11 cellular contexts compared by ENCODE assay signal in genomic region chr3:24128195-24129005, GRCh38.
DNase-seq lines count a peak whose midpoint lies in the region; FAIRE-seq and TF ChIP-seq lines count a peak whose summit lies in the region.
"Had no signal": no experiment of that assay in that cellular context is flagged by ENCODE, and none has a peak within 500 bp of the region (broad histone marks: within the 10 kb centered on the region; RNA-seq: fewer than 3 reads in every experiment).

No MANE protein-coding gene starts in this region.

- H2AFZ ChIP-seq in fibroblast of lung (ENCODE audit: low read length), result no peak overlapping the region

- H3K27ac ChIP-seq in fibroblast of lung (ENCODE audit: insufficient read depth, low read length), result no peak overlapping the region
- no peak overlapping the region for H3K27ac ChIP-seq in small intestine (ENCODE audit: low read depth in 1 of 2, low read length in 1 of 2)
- H3K27ac ChIP-seq: colonic mucosa had no signal

- H3K27me3 ChIP-seq in fibroblast of lung (ENCODE audit: control insufficient read depth, insufficient read depth, low read length) (no peaks in the 10 kb centered on the region), small intestine (ENCODE audit: control insufficient read depth in 2 of 2, insufficient read depth in 2 of 2, low read length in 2 of 2) (no peaks in the 10 kb centered on the region)
- H3K27me3 ChIP-seq: colonic mucosa had no signal

- WGBS in small intestine, 3 donors, result 64 to 67% (median 64%) methylated on average over 4 of the region's 4 CpGs

- H3K4me3 Mint-ChIP-seq in activated naive CD4-positive, alpha-beta T cell treated with anti-CD3 and anti-CD28 coated beads for 36 hours, result no peak overlapping the region

- H3K4me3 ChIP-seq in fibroblast of lung (replicated peaks in 1 of 4; ENCODE audit: control extremely low read depth in 1 of 4, insufficient read depth in 1 of 4, low read depth in 3 of 4, low read length in 4 of 4) (no peak overlapping the region), small intestine (ENCODE audit: low read depth in 1 of 2, low read length in 2 of 2) (no peak overlapping the region)
- H3K4me3 ChIP-seq: colonic mucosa had no signal

- no peaks in the 10 kb centered on the region for H3K79me2 ChIP-seq in fibroblast of lung (ENCODE audit: control insufficient read depth, insufficient read depth, low read length)

- no peaks in the 10 kb centered on the region for H3K27me3 Mint-ChIP-seq in activated naive CD4-positive, alpha-beta T cell treated with anti-CD3 and anti-CD28 coated beads for 36 hours (ENCODE audit: low read depth)

- CTCF ChIA-PET in activated naive CD4-positive, alpha-beta T cell treated with anti-CD3 and anti-CD28 coated beads for 36 hours (lab: Charles Lee), result interaction anchor here (1.7 kb wide), 1 partner anchor 58 kb away, joined by 4 read pairs; no protein-coding TSS in a partner anchor

- intact Hi-C loops in activated naive CD4-positive, alpha-beta T cell treated with anti-CD3 and anti-CD28 coated beads for 36 hours (cut with micrococcal nuclease), result no loop called here

- H3K36me3 ChIP-seq in fibroblast of lung (ENCODE audit: control insufficient read depth, insufficient read depth, low read length), result no peaks in the 10 kb centered on the region
- H3K36me3 ChIP-seq in small intestine (ENCODE audit: control insufficient read depth in 2 of 2, insufficient read depth in 2 of 2, low read length in 2 of 2), result peaks cover 2 to 3% of the 10 kb centered on the region in 2 donors
- H3K36me3 ChIP-seq: colonic mucosa had no signal

- peaks cover 13% of the 10 kb centered on the region for H3K4me1 ChIP-seq in fibroblast of lung (ENCODE audit: control insufficient read depth, extremely low read depth, insufficient read depth, low read length)
- no peaks in the 10 kb centered on the region for H3K4me1 ChIP-seq in small intestine (ENCODE audit: control insufficient read depth in 2 of 2, insufficient read depth in 1 of 2, low read depth in 1 of 2, low read length in 1 of 2)
- H3K4me1 ChIP-seq: colonic mucosa had no signal

- H3K9me3 ChIP-seq in fibroblast of lung (ENCODE audit: control insufficient read depth, insufficient read depth, low read depth, low read length) (no peaks in the 10 kb centered on the region), small intestine (ENCODE audit: control insufficient read depth, low read depth) (no peaks in the 10 kb centered on the region)
- H3K9me3 ChIP-seq: colonic mucosa had no signal

- no peaks in the 10 kb centered on the region for H3K4me1 Mint-ChIP-seq in activated naive CD4-positive, alpha-beta T cell treated with anti-CD3 and anti-CD28 coated beads for 36 hours (ENCODE audit: low read depth)

- no peaks in the 10 kb centered on the region for H3K36me3 Mint-ChIP-seq in activated naive CD4-positive, alpha-beta T cell treated with anti-CD3 and anti-CD28 coated beads for 36 hours (ENCODE audit: low read depth)

- no peaks in the 10 kb centered on the region for H3K9me3 Mint-ChIP-seq in activated naive CD4-positive, alpha-beta T cell treated with anti-CD3 and anti-CD28 coated beads for 36 hours

- no peaks in the 10 kb centered on the region for H4K20me1 ChIP-seq in fibroblast of lung (ENCODE audit: control insufficient read depth, extremely low read depth, insufficient read depth, low read length)

- H3K27ac Mint-ChIP-seq in activated naive CD4-positive, alpha-beta T cell treated with anti-CD3 and anti-CD28 coated beads for 36 hours, result no peak overlapping the region

- DNase-seq in H4 (ENCODE audit: low spot score), result peak; percentile 13
- DNase-seq in NCI-H748 treated with DMSO at 0.1 percent for 48 hours (lab: John Stamatoyannopoulos, UW), result peak; percentile 16
- peak; percentile 54 to 93 for DNase-seq in fibroblast of lung (ENCODE audit: low read depth in 2 of 2)
- DNase-seq in small intestine, result peak; percentile 35
- DNase-seq in globus pallidus (ENCODE audit: low spot score), result no peak
- DNase-seq in activated naive CD4-positive, alpha-beta T cell treated with anti-CD3 and anti-CD28 coated beads for 36 hours, result no peak
- DNase-seq in superior temporal gyrus (ENCODE audit: extremely low spot score), result no peak
- DNase-seq: activated CD8-positive, alpha-beta memory T cell treated with anti-CD3 and anti-CD28 coated beads, Interleukin-2, amount 50 U/mL, for 4 hours; colonic mucosa; NCI-H524 treated with DMSO at 0.1 percent for 48 hours; occipital lobe had no signal

- no peak for TF ChIP-seq CTCF in fibroblast of lung (conservative IDR thresholded peaks at IDR 0.05 in 1 of 2, IDR thresholded peaks at IDR 0.05 in 1 of 2; ENCODE audit: low read depth in 1 of 2, low read length in 2 of 2)

- no peak for FAIRE-seq in small intestine (lab: Jason Lieb, UNC)

- no peak overlapping the region for H3K4me2 ChIP-seq in fibroblast of lung (ENCODE audit: extremely low read depth, insufficient read depth, low read length)

- no peak overlapping the region for H3K9ac ChIP-seq in fibroblast of lung (ENCODE audit: insufficient read depth, low read length)

Comparison
In these comparisons a context has a peak if more than half of its experiments do, and no peak if none do; other contexts are left out.
1. DNase-seq: peak in H4 (single experiment), NCI-H748 treated with DMSO at 0.1 percent for 48 hours (single experiment), fibroblast of lung (2 of 2) and small intestine (single experiment); none in globus pallidus (single experiment), activated naive CD4-positive, alpha-beta T cell treated with anti-CD3 and anti-CD28 coated beads for 36 hours (single experiment) and superior temporal gyrus (single experiment).